18 cellular contexts compared by ENCODE assay signal in the genomic region with DNA sequence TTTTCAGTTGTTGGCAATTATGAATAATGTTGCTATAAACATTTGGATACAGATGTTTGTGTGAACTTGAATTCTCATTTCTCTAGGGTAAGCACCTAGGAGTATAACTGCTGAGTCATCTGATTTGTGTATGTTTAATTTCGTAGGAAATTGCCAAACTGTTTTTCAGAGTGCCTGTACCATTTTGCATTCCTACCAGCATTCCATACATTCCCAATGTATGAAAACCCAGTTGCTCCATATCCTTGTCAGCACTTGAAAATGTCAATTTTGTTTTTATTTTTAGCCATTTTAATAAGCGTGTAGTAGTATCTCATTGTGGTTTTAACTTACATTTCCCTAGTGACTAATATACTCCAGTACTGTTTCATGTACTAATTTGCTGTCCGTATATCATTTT.
A peak's percentile ranks its signal among the peaks of the same experiment; 100 is the strongest.
DNase-seq lines count a peak whose midpoint lies in the region; ATAC-seq and TF ChIP-seq lines count a peak whose summit lies in the region.
"Had no signal": no experiment of that assay in that cellular context is flagged by ENCODE, and none has a peak within 500 bp of the region (broad histone marks: within the 10 kb centered on the region; RNA-seq: fewer than 3 reads in every experiment).

No MANE protein-coding gene starts in this region.

- intact Hi-C loops in posterior cingulate gyrus (cut with DNase I), result no loop called here

- H3K4me3 ChIP-seq in ACC112 (ENCODE audit: low read depth, low read length), result no peak overlapping the region
- no peak overlapping the region for H3K4me3 ChIP-seq in HFF-Myc (replicated peaks; ENCODE audit: low read depth, low read length)
- H3K4me3 ChIP-seq in SK-N-MC, result no peak overlapping the region
- H3K4me3 ChIP-seq in fibroblast of mammary gland (ENCODE audit: control insufficient read depth, low read depth, low read length), result no peak overlapping the region
- H3K4me3 ChIP-seq: adrenal gland, uterus had no signal

- H3K27ac ChIP-seq in ACC112 (ENCODE audit: low read depth, low read length) (peak overlapping the region; percentile 41), SK-N-MC (no peak overlapping the region)
- H3K27ac ChIP-seq: adrenal gland, WERI-Rb-1 had no signal

- ATAC-seq in GM18873 (IDR thresholded peaks at IDR 0.05; ENCODE audit: low FRiP score, unreplicated experiment), result no peak
- ATAC-seq: T-cell had no signal

- H3K27me3 ChIP-seq in ACC112 (ENCODE audit: insufficient read depth, low read length), result no peaks in the 10 kb centered on the region
- H3K27me3 ChIP-seq: adrenal gland, uterus had no signal

- TF ChIP-seq CTCF in HFF-Myc (IDR thresholded peaks at IDR 0.05; ENCODE audit: low read depth, low read length, missing control alignments) (no peak), fibroblast of mammary gland (conservative IDR thresholded peaks at IDR 0.05; ENCODE audit: control insufficient read depth, insufficient read depth, low read depth, low read length) (no peak)

- peaks cover 8% of the 10 kb centered on the region; the same call in 1 of the 2 replicates for H3K9me3 ChIP-seq in SK-N-MC (ENCODE audit: low read depth, low read length)
- H3K9me3 ChIP-seq: adrenal gland, Caco-2, uterus had no signal

- no peaks in the 10 kb centered on the region for H3K36me3 ChIP-seq in ACC112 (ENCODE audit: insufficient read depth, low read length)
- no peaks in the 10 kb centered on the region for H3K36me3 ChIP-seq in SK-N-MC (ENCODE audit: insufficient read depth, low read length)
- H3K36me3 ChIP-seq: adrenal gland, uterus, WERI-Rb-1 had no signal

- H3K79me2 ChIP-seq in ACC112 (ENCODE audit: control insufficient read depth, insufficient read depth, low read length, unreplicated experiment), result no peaks in the 10 kb centered on the region

- DNase-seq in HFF-Myc (ENCODE audit: extremely low read depth, low read depth) (peak; percentile 48), SK-N-MC (ENCODE audit: low read depth, low spot score) (peak; percentile 26), fibroblast of mammary gland (ENCODE audit: low read depth) (peak; percentile 77), NCI-H2081 (lab: John Stamatoyannopoulos, UW) (no peak), superior temporal gyrus (ENCODE audit: extremely low spot score) (no peak), posterior cingulate gyrus (no peak)
- DNase-seq: adrenal gland, Caco-2, GF-D8, head of caudate nucleus, KG1, NCI-H1092 treated with DMSO at 0.1 percent for 48 hours, NCI-H2107, T-cell, uterus, WERI-Rb-1 had no signal

- H3K9ac ChIP-seq in SK-N-MC (ENCODE audit: insufficient read length), result no peak overlapping the region

- peaks cover 4% of the 10 kb centered on the region for H3K4me1 ChIP-seq in ACC112 (ENCODE audit: control insufficient read depth, insufficient read depth, low read length, unreplicated experiment)
- H3K4me1 ChIP-seq: adrenal gland, uterus had no signal

- H2AFZ ChIP-seq in ACC112 (ENCODE audit: low read length, unreplicated experiment), result no peak overlapping the region

Comparison
In these comparisons a context has a peak if more than half of its experiments do, and no peak if none do; other contexts are left out.
1. DNase-seq: peak in HFF-Myc (single experiment), SK-N-MC (single experiment) and fibroblast of mammary gland (single experiment); none in NCI-H2081 (0 of 2), superior temporal gyrus (single experiment) and posterior cingulate gyrus (0 of 10).